In genomic region chr3:132347811-132348210, GRCh38 we compare ENCODE assay signal across 24 cellular contexts.
"Had no signal": no experiment of that assay in that cellular context is flagged by ENCODE, and none has a peak within 500 bp of the region (broad histone marks: within the 10 kb centered on the region; RNA-seq: fewer than 3 reads in every experiment).

No MANE protein-coding gene starts in this region.

- H3K27ac ChIP-seq: ascending aorta, breast epithelium, cardiac muscle cell, colonic mucosa, heart left ventricle, WERI-Rb-1 had no signal

- DNase-seq: activated B cell treated with CpG ODN at 0.5 μM for 24 hours; activated CD4-positive, alpha-beta T cell treated with anti-CD3 and anti-CD28 coated beads for 48 hours; activated CD4-positive, alpha-beta T cell treated with anti-CD3 and anti-CD28 coated beads, Interleukin-2, amount 50 U/mL, for 1 hour; activated CD4-positive, alpha-beta T cell treated with anti-CD3 and anti-CD28 coated beads, Interleukin-2, amount 50 U/mL, for 48 hours; activated CD8-positive, alpha-beta memory T cell treated with anti-CD3 and anti-CD28 coated beads for 24 hours; activated CD8-positive, alpha-beta T cell treated with anti-CD3 and anti-CD28 coated beads for 36 hours; activated gamma-delta T cell; activated naive CD4-positive, alpha-beta T cell; activated naive CD4-positive, alpha-beta T cell treated with anti-CD3 and anti-CD28 coated beads, Interleukin-2, amount 10 ng/mL, durations not matched to agents 7 days and 5 days; activated naive CD8-positive, alpha-beta T cell treated with anti-CD3 and anti-CD28 coated beads, Interleukin-2, amount 10 ng/mL, durations not matched to agents 7 days and 5 days; activated T-cell treated with anti-CD3 and anti-CD28 coated beads, Interleukin-2, amount 50 U/mL, for 48 hours; central memory CD4-positive, alpha-beta T cell; cerebellar nuclear complex; colonic mucosa; effector CD8-positive, alpha-beta T cell; glutamatergic neuron; heart left ventricle; T-helper 2 cell; WERI-Rb-1 had no signal

- ATAC-seq: activated CD4-positive, CD25-positive, alpha-beta regulatory T cell treated with anti-CD3 and anti-CD28 coated beads, Interleukin-2, amount 50 U/mL, for 24 hours; activated CD8-positive, alpha-beta T cell treated with anti-CD3 and anti-CD28 coated beads for 36 hours; activated naive CD4-positive, alpha-beta T cell treated with anti-CD3 and anti-CD28 coated beads, Interleukin-2, amount 50 U/mL, for 72 hours had no signal
